Comparison of ENCODE assay signal across 17 cellular contexts in the genomic region with DNA sequence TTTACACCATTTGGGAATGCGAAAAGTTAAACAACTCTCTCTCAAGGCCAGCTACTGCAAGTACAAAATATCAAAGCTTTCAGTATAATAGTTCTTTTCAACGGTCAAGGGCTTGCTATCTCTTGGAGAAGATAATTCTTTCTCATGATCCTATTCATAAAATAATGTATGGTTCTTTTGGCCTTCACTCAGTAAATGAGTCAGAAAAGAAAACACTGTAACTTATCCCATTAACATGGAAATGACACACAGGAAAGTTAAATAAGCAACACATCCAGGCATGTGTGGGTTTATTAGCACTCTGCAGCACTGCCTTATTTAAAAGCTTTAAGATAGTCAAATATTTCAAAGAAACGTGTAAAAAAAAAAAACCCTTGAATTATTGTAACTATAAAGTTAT. TPM values are rescaled to one million over a fixed set of nuclear protein-coding genes. Genes with fewer than 3 reads are reported as not detected.
A peak's percentile ranks its signal among the peaks of the same experiment; 100 is the strongest.
DNase-seq lines count a peak whose midpoint lies in the region; ATAC-seq and TF ChIP-seq lines count a peak whose summit lies in the region.
"Had no signal": no experiment of that assay in that cellular context is flagged by ENCODE, and none has a peak within 500 bp of the region (broad histone marks: within the 10 kb centered on the region; RNA-seq: fewer than 3 reads in every experiment).

No MANE protein-coding gene starts in this region.

- H3K9me3 Mint-ChIP-seq in CD8-positive, alpha-beta T cell: no peaks in the 10 kb centered on the region
- H3K9me3 Mint-ChIP-seq: activated T-helper 17 cell treated with anti-CD3 and anti-CD28 coated beads, Interleukin-2, amount 50 U/mL, for 72 hours; CD14-positive monocyte; central memory CD8-positive, alpha-beta T cell; stimulated activated naive CD8-positive, alpha-beta T cell treated with anti-CD3 and anti-CD28 coated beads, Interleukin-15, amount 100 ng/mL, for 72 hours had no signal

- no peak for ATAC-seq in CD8-positive, alpha-beta T cell
- ATAC-seq in HG02623 (IDR thresholded peaks at IDR 0.05; ENCODE audit: unreplicated experiment) (no peak), body of pancreas (no peak)
- ATAC-seq: activated T-helper 17 cell treated with anti-CD3 and anti-CD28 coated beads, Interleukin-2, amount 50 U/mL, for 72 hours; K562; stimulated activated naive CD8-positive, alpha-beta T cell treated with anti-CD3 and anti-CD28 coated beads, Interleukin-15, amount 100 ng/mL, for 72 hours had no signal

- TF ChIP-seq CTCF in CD8-positive, alpha-beta T cell (IDR thresholded peaks at IDR 0.05): no peak
- TF ChIP-seq CTCF in astrocyte of the spinal cord (IDR thresholded peaks at IDR 0.05; ENCODE audit: low read depth, low read length): no peak
- TF ChIP-seq CTCF in body of pancreas (IDR thresholded peaks at IDR 0.05): no peak

- intact Hi-C loops in CD8-positive, alpha-beta T cell (cut with DNase I, micrococcal nuclease): loop anchor here in 1 of 2 experiments (1.0 to 2.0 kb wide), 2 partner anchors 9 to 16 kb away; no protein-coding TSS in a partner anchor
- intact Hi-C loops in body of pancreas (cut with DNase I): no loop called here

- H3K36me3 Mint-ChIP-seq in CD8-positive, alpha-beta T cell: peaks cover 78% of the 10 kb centered on the region

- no peak overlapping the region for H3K4me3 ChIP-seq in CD8-positive, alpha-beta T cell (ENCODE audit: low read depth, low read length)
- no peak overlapping the region for H3K4me3 ChIP-seq in astrocyte of the spinal cord (ENCODE audit: low read depth, low read length)
- no peak overlapping the region for H3K4me3 ChIP-seq in body of pancreas
- H3K4me3 ChIP-seq: K562 had no signal

- peaks cover 82% of the 10 kb centered on the region for H3K36me3 ChIP-seq in CD8-positive, alpha-beta T cell (ENCODE audit: insufficient read depth, low read length)
- peaks cover 0 to 47% of the 10 kb centered on the region in 2 donors for H3K36me3 ChIP-seq in body of pancreas (replicated peaks in 1 of 2; ENCODE audit: insufficient read depth in 1 of 2, low read depth in 2 of 2)

- no peak for TF ChIP-seq POLR2A in body of pancreas (IDR thresholded peaks at IDR 0.05)

- POLR2A ChIA-PET in CD8-positive, alpha-beta T cell (lab: Charles Lee): interaction anchor here (1.1 kb wide), 1 partner anchor 10 kb away, joined by 3 read pairs; no protein-coding TSS in a partner anchor

- DNase-seq in CD8-positive, alpha-beta T cell: no peak
- DNase-seq in HCEC 1CT: peak; percentile 23
- peak; percentile 48 for DNase-seq in astrocyte of the spinal cord (ENCODE audit: low read depth, low spot score)
- DNase-seq in lung microvascular endothelial cell (ENCODE audit: low read depth in 2 of 2): peak; percentile 70
- no peak for DNase-seq in NCI-H187 treated with DMSO at 0.1 percent for 48 hours (lab: John Stamatoyannopoulos, UW)
- no peak for DNase-seq in SKM-1 treated with dmso at 0.1 percent for 144 hours (lab: John Stamatoyannopoulos, UW; ENCODE audit: unreplicated experiment)
- no peak for DNase-seq in body of pancreas
- DNase-seq: activated CD4-positive, alpha-beta T cell treated with anti-CD3 and anti-CD28 coated beads, Interleukin-2, amount 50 U/mL, for 1 hour; hypothalamus; NCI-H1436 treated with DMSO at 0.1 percent for 48 hours; NCI-H510A treated with DMSO at 0.1 percent for 48 hours; stimulated activated naive CD8-positive, alpha-beta T cell treated with anti-CD3 and anti-CD28 coated beads, Interleukin-15, amount 100 ng/mL, for 72 hours had no signal

- no peaks in the 10 kb centered on the region for H3K9me3 ChIP-seq in CD8-positive, alpha-beta T cell (ENCODE audit: low read length)
- no peaks in the 10 kb centered on the region for H3K9me3 ChIP-seq in body of pancreas

- no peaks in the 10 kb centered on the region for H3K27me3 ChIP-seq in CD8-positive, alpha-beta T cell (ENCODE audit: insufficient read depth, low read length)
- H3K27me3 ChIP-seq in body of pancreas: no peaks in the 10 kb centered on the region

- no peaks in the 10 kb centered on the region for H3K27me3 Mint-ChIP-seq in CD8-positive, alpha-beta T cell (ENCODE audit: low read depth)
- H3K27me3 Mint-ChIP-seq: activated T-helper 17 cell treated with anti-CD3 and anti-CD28 coated beads, Interleukin-2, amount 50 U/mL, for 72 hours; central memory CD8-positive, alpha-beta T cell; stimulated activated naive CD8-positive, alpha-beta T cell treated with anti-CD3 and anti-CD28 coated beads, Interleukin-15, amount 100 ng/mL, for 72 hours had no signal

- H3K27ac ChIP-seq in CD8-positive, alpha-beta T cell (ENCODE audit: low read depth, low read length): no peak overlapping the region
- no peak overlapping the region for H3K27ac ChIP-seq in body of pancreas

- WGBS in body of pancreas, 2 donors: 31 to 32% methylated on average over 3 of the region's 3 CpGs

- CTCF ChIA-PET in CD8-positive, alpha-beta T cell (lab: Charles Lee): interaction anchor here (0.9 to 1.2 kb wide), 3 partner anchors 10 to 154 kb away, joined by 3 to 6 read pairs (median 3); no protein-coding TSS in a partner anchor

- no peaks in the 10 kb centered on the region for H3K4me1 ChIP-seq in CD8-positive, alpha-beta T cell (ENCODE audit: insufficient read depth, low read length)
- H3K4me1 ChIP-seq in body of pancreas: peaks cover 7% of the 10 kb centered on the region

- H3K27ac Mint-ChIP-seq in CD8-positive, alpha-beta T cell: peak overlapping the region; percentile 53
- H3K27ac Mint-ChIP-seq: activated T-helper 17 cell treated with anti-CD3 and anti-CD28 coated beads, Interleukin-2, amount 50 U/mL, for 72 hours had no signal

- H3K4me3 Mint-ChIP-seq in CD8-positive, alpha-beta T cell: no peak overlapping the region
- H3K4me3 Mint-ChIP-seq: activated T-helper 17 cell treated with anti-CD3 and anti-CD28 coated beads, Interleukin-2, amount 50 U/mL, for 72 hours; CD14-positive monocyte; central memory CD8-positive, alpha-beta T cell had no signal

- in situ Hi-C loops in astrocyte of the spinal cord (cut with HindIII; ENCODE audit: low sequenced_read_pairs): no loop called here

- peaks cover 22% of the 10 kb centered on the region for H3K4me1 Mint-ChIP-seq in CD8-positive, alpha-beta T cell (ENCODE audit: low read depth)

RNA-seq across cellular contexts. Expression of a gene that starts 36.9 kb away (rescaled TPM):
- 100 to 1,000 TPM; 118 to 121 TPM for total RNA-seq in CD8-positive, alpha-beta T cell
- total RNA-seq in lung microvascular endothelial cell: 9.4 and 14.3 TPM in 2 replicates
- 100 to 1,000 TPM in 1 of 2 donors, 10 to 100 TPM in 1; 36.1 to 116 TPM for total RNA-seq in body of pancreas

RNA-seq across cellular contexts. Expression of a gene that starts 37.3 kb away (rescaled TPM):
- 10 to 100 TPM; 22.3 to 23.7 TPM for total RNA-seq in CD8-positive, alpha-beta T cell
- total RNA-seq in lung microvascular endothelial cell: 1.3 and 2.4 TPM in 2 replicates
- total RNA-seq in body of pancreas: 10 to 100 TPM in 1 of 2 donors, under 1 TPM in 1; 0.99 to 15.0 TPM

RNA-seq across cellular contexts. Expression of a gene that starts 59.1 kb away (rescaled TPM):
- total RNA-seq in CD8-positive, alpha-beta T cell: 10 to 100 TPM in 1 of 2 experiments, 1 to 10 TPM in 1; 8.8 to 10.0 TPM
- total RNA-seq in lung microvascular endothelial cell (34.4 and 44.6 TPM in 2 replicates), body of pancreas (10 to 100 TPM; 11.2 to 16.6 TPM)

Comparison
In these comparisons a context has a peak if more than half of its experiments do, and no peak if none do; other contexts are left out.
1. DNase-seq: peak in HCEC 1CT (single experiment), astrocyte of the spinal cord (single experiment) and lung microvascular endothelial cell (2 of 2); none in CD8-positive, alpha-beta T cell (0 of 7), NCI-H187 treated with DMSO at 0.1 percent for 48 hours (single experiment), SKM-1 treated with dmso at 0.1 percent for 144 hours (single experiment) and body of pancreas (0 of 4).